ENCODE assay signal across 14 cellular contexts in genomic region chr14:61659582-61659981, GRCh38. TPM values are rescaled to one million over a fixed set of nuclear protein-coding genes. Genes with fewer than 3 reads are reported as not detected.
DNase-seq lines count a peak whose midpoint lies in the region; ATAC-seq and TF ChIP-seq lines count a peak whose summit lies in the region.
"Had no signal": no experiment of that assay in that cellular context is flagged by ENCODE, and none has a peak within 500 bp of the region (broad histone marks: within the 10 kb centered on the region; RNA-seq: fewer than 3 reads in every experiment).

No MANE protein-coding gene starts in this region.

- no peak overlapping the region for H3K27ac ChIP-seq in breast epithelium
- H3K27ac ChIP-seq in RWPE2 (ENCODE audit: poor library complexity, severe bottlenecking): peak overlapping the region; percentile 94

- H3K9me3 Mint-ChIP-seq in MCF 10A (ENCODE audit: unreplicated experiment): no peaks in the 10 kb centered on the region
- no peaks in the 10 kb centered on the region for H3K9me3 Mint-ChIP-seq in type B pancreatic cell

- H3K27ac Mint-ChIP-seq in MCF 10A (ENCODE audit: low read depth, unreplicated experiment) (peak overlapping the region; percentile 85), type B pancreatic cell (peak overlapping the region; percentile 80)

- CTCF ChIA-PET in MCF 10A (lab: Yijun Ruan, JAX): no interaction called here

- no TSS peak for BruUV-seq in MCF 10A (replicated peaks; lab: Mats Ljungman, UMichigan)

- H3K27me3 ChIP-seq in breast epithelium: no peaks in the 10 kb centered on the region
- no peaks in the 10 kb centered on the region for H3K27me3 ChIP-seq in RWPE2 (ENCODE audit: insufficient read depth, poor library complexity, severe bottlenecking)
- H3K27me3 ChIP-seq: heart left ventricle, MG63 had no signal

- peak; percentile 51 for DNase-seq in MCF 10A (ENCODE audit: unreplicated experiment)
- DNase-seq in breast epithelium (ENCODE audit: low spot score in 2 of 2): no peak
- no peak for DNase-seq in RWPE2 (ENCODE audit: low spot score)
- peak; percentile 59 to 64 for DNase-seq in cardiac fibroblast (ENCODE audit: low read depth in 2 of 2)
- no peak for DNase-seq in type B pancreatic cell (ENCODE audit: extremely low spot score, unreplicated experiment)
- no peak for DNase-seq in LoVo (ENCODE audit: low spot score)
- DNase-seq in KBM-7: no peak
- no peak for DNase-seq in NCI-H1105 treated with DMSO at 0.1 percent for 48 hours (lab: John Stamatoyannopoulos, UW)
- DNase-seq: activated CD4-positive, CD25-positive, alpha-beta regulatory T cell; heart left ventricle; MG63; midbrain; NCI-H2171 treated with DMSO at 0.1 percent for 48 hours; occipital lobe had no signal

- H3K36me3 Mint-ChIP-seq in MCF 10A (ENCODE audit: insufficient read depth, unreplicated experiment): peaks cover 6% of the 10 kb centered on the region
- no peaks in the 10 kb centered on the region for H3K36me3 Mint-ChIP-seq in type B pancreatic cell

- H3K9me3 ChIP-seq in breast epithelium (no peaks in the 10 kb centered on the region), RWPE2 (ENCODE audit: severe bottlenecking) (no peaks in the 10 kb centered on the region)
- H3K9me3 ChIP-seq: heart left ventricle, MG63 had no signal

- no peak for TF ChIP-seq POLR2A in breast epithelium (IDR thresholded peaks at IDR 0.05)

- H3K36me3 ChIP-seq in breast epithelium (no peaks in the 10 kb centered on the region), RWPE2 (ENCODE audit: low read depth) (no peaks in the 10 kb centered on the region)
- H3K36me3 ChIP-seq: heart left ventricle, MG63 had no signal

- no peak for TF ChIP-seq CTCF in MCF 10A (IDR thresholded peaks at IDR 0.05; ENCODE audit: unreplicated experiment)
- no peak for TF ChIP-seq CTCF in breast epithelium (IDR thresholded peaks at IDR 0.05)
- no peak for TF ChIP-seq CTCF in RWPE2 (IDR thresholded peaks at IDR 0.05; ENCODE audit: poor library complexity, severe bottlenecking)
- TF ChIP-seq CTCF in cardiac fibroblast (IDR thresholded peaks at IDR 0.05; ENCODE audit: low read depth, low read length): no peak
- no peak for TF ChIP-seq CTCF in type B pancreatic cell (conservative IDR thresholded peaks at IDR 0.05)

- H3K4me1 Mint-ChIP-seq in MCF 10A (ENCODE audit: insufficient read depth, unreplicated experiment) (peaks cover 29% of the 10 kb centered on the region), type B pancreatic cell (ENCODE audit: unreplicated experiment) (peaks cover 14% of the 10 kb centered on the region)

- no peaks in the 10 kb centered on the region for H3K27me3 Mint-ChIP-seq in MCF 10A (ENCODE audit: insufficient read depth, unreplicated experiment)
- H3K27me3 Mint-ChIP-seq in type B pancreatic cell: no peaks in the 10 kb centered on the region

- H3K4me3 ChIP-seq in breast epithelium (no peak overlapping the region), RWPE2 (ENCODE audit: severe bottlenecking) (no peak overlapping the region), cardiac fibroblast (replicated peaks in 1 of 2; ENCODE audit: low read depth in 2 of 2, low read length in 2 of 2) (no peak overlapping the region)
- H3K4me3 ChIP-seq: heart left ventricle, MG63 had no signal

- in situ Hi-C loops in KBM-7 (cut with MboI; ENCODE audit: low pct_unique_long_range_greater_than_20kb, low sequenced_read_pairs): no loop called here

- H3K4me1 ChIP-seq in breast epithelium (no peaks in the 10 kb centered on the region), RWPE2 (ENCODE audit: insufficient read depth, poor library complexity, severe bottlenecking) (peaks cover 46% of the 10 kb centered on the region)

- intact Hi-C loops in MCF 10A (cut with micrococcal nuclease): no loop called here
- intact Hi-C loops in breast epithelium (cut with DNase I; ENCODE audit: low total_unique reads): no loop called here

- H3K4me3 Mint-ChIP-seq in MCF 10A (ENCODE audit: unreplicated experiment) (no peak overlapping the region), type B pancreatic cell (no peak overlapping the region)

- peak; percentile 9; the same call in 1 of the 3 replicates for ATAC-seq in RWPE2 (ENCODE audit: low read depth)
- ATAC-seq: heart left ventricle had no signal

- POLR2A ChIA-PET in MCF 10A (lab: Yijun Ruan, JAX): interaction anchor here (0.6 to 4.4 kb wide), 17 partner anchors 11 to 735 kb away, joined by 3 to 26 read pairs (median 5); partner anchors contain the start of gene HIF1A

RNA-seq across cellular contexts. Expression of gene HIF1A, which starts 35.7 kb away (rescaled TPM):
- 193 and 202 TPM in 2 replicates for total RNA-seq in MCF 10A (2022)
- 100 to 1,000 TPM in 1 of 3 donors, 10 to 100 TPM in 2; 64.8 to 104 (median 92.3) TPM for total RNA-seq in breast epithelium
- 110 and 114 TPM in 2 replicates for total RNA-seq in type B pancreatic cell (ENCODE audit: low replicate concordance)

Comparison
In these comparisons a context has a peak if more than half of its experiments do, and no peak if none do; other contexts are left out.
1. DNase-seq: peak in MCF 10A (single experiment) and cardiac fibroblast (2 of 2); none in breast epithelium (0 of 2), RWPE2 (single experiment), type B pancreatic cell (single experiment), LoVo (single experiment), KBM-7 (single experiment) and NCI-H1105 treated with DMSO at 0.1 percent for 48 hours (single experiment).